10 cellular contexts compared by ENCODE assay signal in the genomic region with DNA sequence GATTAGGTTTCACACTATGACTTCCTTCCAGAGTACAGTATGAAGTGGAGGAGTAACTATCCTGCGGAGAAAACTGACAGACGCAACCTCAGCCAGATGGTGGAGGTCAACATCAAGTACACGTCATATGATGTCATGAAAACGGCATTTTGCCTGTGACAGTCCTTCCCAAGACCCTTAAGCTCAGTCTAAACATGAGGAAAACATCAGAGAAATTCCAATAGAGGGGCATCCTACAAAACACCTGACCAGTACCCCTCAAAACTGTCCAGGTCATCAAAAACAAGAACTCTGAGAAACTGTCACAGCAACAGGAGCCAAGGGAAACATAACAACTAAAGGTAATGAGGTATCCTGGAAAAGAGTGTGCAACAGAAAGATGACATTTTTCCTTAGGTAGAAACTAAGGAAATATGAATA. TPM values are rescaled to one million over a fixed set of nuclear protein-coding genes. Genes with fewer than 3 reads are reported as not detected.
A peak's percentile ranks its signal among the peaks of the same experiment; 100 is the strongest.
DNase-seq lines count a peak whose midpoint lies in the region; ATAC-seq lines count a peak whose summit lies in the region.
"Had no signal": no experiment of that assay in that cellular context is flagged by ENCODE, and none has a peak within 500 bp of the region (broad histone marks: within the 10 kb centered on the region; RNA-seq: fewer than 3 reads in every experiment).

No MANE protein-coding gene starts in this region.

- POLR2A ChIA-PET in activated naive CD8-positive, alpha-beta T cell treated with anti-CD3 and anti-CD28 coated beads, Interleukin-2, amount 10 ng/mL, durations not matched to agents 7 days and 5 days (lab: Charles Lee), result interaction anchor here (0.5 to 3.9 kb wide), 8 partner anchors 8 to 225 kb away, joined by 3 to 103 read pairs (median 16); partner anchors contain the start of genes CLASP1, NIFK and TSN
- POLR2A ChIA-PET in naive thymus-derived CD8-positive, alpha-beta T cell (lab: Charles Lee), result interaction anchor here (0.6 to 4.6 kb wide), 3 partner anchors 98 to 205 kb away, joined by 6 to 105 read pairs (median 35); partner anchors contain the start of genes CLASP1 and NIFK

- H3K9me3 Mint-ChIP-seq in activated naive CD8-positive, alpha-beta T cell treated with anti-CD3 and anti-CD28 coated beads, Interleukin-2, amount 10 ng/mL, durations not matched to agents 7 days and 5 days, result no peaks in the 10 kb centered on the region
- H3K9me3 Mint-ChIP-seq in naive thymus-derived CD8-positive, alpha-beta T cell, result no peaks in the 10 kb centered on the region

- no peaks in the 10 kb centered on the region for H3K27me3 ChIP-seq in MG63

- H3K27me3 Mint-ChIP-seq in activated naive CD8-positive, alpha-beta T cell treated with anti-CD3 and anti-CD28 coated beads, Interleukin-2, amount 10 ng/mL, durations not matched to agents 7 days and 5 days, result no peaks in the 10 kb centered on the region
- H3K27me3 Mint-ChIP-seq in naive thymus-derived CD8-positive, alpha-beta T cell, result no peaks in the 10 kb centered on the region

- no peak for ATAC-seq in activated naive CD8-positive, alpha-beta T cell treated with anti-CD3 and anti-CD28 coated beads, Interleukin-2, amount 10 ng/mL, durations not matched to agents 7 days and 5 days (ENCODE audit: low read depth)
- no peak for ATAC-seq in naive thymus-derived CD8-positive, alpha-beta T cell
- ATAC-seq in HG03108 (IDR thresholded peaks at IDR 0.05; ENCODE audit: unreplicated experiment) (no peak), HG02970 (IDR thresholded peaks at IDR 0.05; ENCODE audit: low FRiP score, unreplicated experiment) (no peak), HG03025 (IDR thresholded peaks at IDR 0.05; ENCODE audit: low FRiP score, unreplicated experiment) (no peak)
- ATAC-seq: activated CD4-positive, CD25-positive, alpha-beta regulatory T cell treated with anti-CD3 and anti-CD28 coated beads, Interleukin-2, amount 50 U/mL, for 24 hours had no signal

- peak overlapping the region; percentile 26 for H3K4me3 Mint-ChIP-seq in activated naive CD8-positive, alpha-beta T cell treated with anti-CD3 and anti-CD28 coated beads, Interleukin-2, amount 10 ng/mL, durations not matched to agents 7 days and 5 days
- peak overlapping the region in 7 of 10 donors; percentile 13 to 64 (median 45) for H3K4me3 Mint-ChIP-seq in naive thymus-derived CD8-positive, alpha-beta T cell

- H3K27ac Mint-ChIP-seq in activated naive CD8-positive, alpha-beta T cell treated with anti-CD3 and anti-CD28 coated beads, Interleukin-2, amount 10 ng/mL, durations not matched to agents 7 days and 5 days, result peak overlapping the region; percentile 15
- H3K27ac Mint-ChIP-seq in naive thymus-derived CD8-positive, alpha-beta T cell, result peak overlapping the region in 9 of 10 donors; percentile 34 to 95 (median 79)

- H3K36me3 ChIP-seq in MG63, result peaks cover 16% of the 10 kb centered on the region

- peaks cover 7% of the 10 kb centered on the region for H3K36me3 Mint-ChIP-seq in activated naive CD8-positive, alpha-beta T cell treated with anti-CD3 and anti-CD28 coated beads, Interleukin-2, amount 10 ng/mL, durations not matched to agents 7 days and 5 days
- peaks cover 0 to 2% (median 0%) of the 10 kb centered on the region in 3 donors for H3K36me3 Mint-ChIP-seq in naive thymus-derived CD8-positive, alpha-beta T cell

- H3K4me3 ChIP-seq in MG63, result peak overlapping the region; percentile 82
- H3K4me3 ChIP-seq: lung had no signal

- peaks cover 30% of the 10 kb centered on the region for H3K4me1 Mint-ChIP-seq in activated naive CD8-positive, alpha-beta T cell treated with anti-CD3 and anti-CD28 coated beads, Interleukin-2, amount 10 ng/mL, durations not matched to agents 7 days and 5 days
- peaks cover 17 to 57% (median 46%) of the 10 kb centered on the region in 4 donors for H3K4me1 Mint-ChIP-seq in naive thymus-derived CD8-positive, alpha-beta T cell

- DNase-seq in DMS53 treated with DMSO at 0.1 percent for 48 hours (lab: John Stamatoyannopoulos, UW; ENCODE audit: unreplicated experiment) (peak; percentile 17), MG63 (peak; percentile 22), SW480 (ENCODE audit: low spot score) (no peak)
- no peak for DNase-seq in activated naive CD8-positive, alpha-beta T cell treated with anti-CD3 and anti-CD28 coated beads, Interleukin-2, amount 10 ng/mL, durations not matched to agents 7 days and 5 days
- DNase-seq in naive thymus-derived CD8-positive, alpha-beta T cell, result no peak

- H3K9me3 ChIP-seq in MG63, result no peaks in the 10 kb centered on the region

RNA-seq across cellular contexts. Expression of gene RNU4ATAC, which starts 1.7 kb away (rescaled TPM):
- not detected in 2 replicates for total RNA-seq in MG63 (2014; rRNA removed; shearing (Covaris generic); ENCODE audit: low replicate concordance)
- total RNA-seq in activated naive CD8-positive, alpha-beta T cell treated with anti-CD3 and anti-CD28 coated beads, Interleukin-2, amount 10 ng/mL, durations not matched to agents 7 days and 5 days, result not detected
- total RNA-seq in naive thymus-derived CD8-positive, alpha-beta T cell, result not detected
- not detected for polyA plus RNA-seq in naive thymus-derived CD8-positive, alpha-beta T cell
- total RNA-seq: lung had no signal
- polyA plus RNA-seq: lung had no signal

Comparison
In these comparisons a context has a peak if more than half of its experiments do, and no peak if none do; other contexts are left out.
1. DNase-seq: peak in DMS53 treated with DMSO at 0.1 percent for 48 hours (single experiment) and MG63 (single experiment); none in activated naive CD8-positive, alpha-beta T cell treated with anti-CD3 and anti-CD28 coated beads, Interleukin-2, amount 10 ng/mL, durations not matched to agents 7 days and 5 days (single experiment), naive thymus-derived CD8-positive, alpha-beta T cell (0 of 10) and SW480 (single experiment).